ENCODE assay signal across 8 cellular contexts in the genomic region with DNA sequence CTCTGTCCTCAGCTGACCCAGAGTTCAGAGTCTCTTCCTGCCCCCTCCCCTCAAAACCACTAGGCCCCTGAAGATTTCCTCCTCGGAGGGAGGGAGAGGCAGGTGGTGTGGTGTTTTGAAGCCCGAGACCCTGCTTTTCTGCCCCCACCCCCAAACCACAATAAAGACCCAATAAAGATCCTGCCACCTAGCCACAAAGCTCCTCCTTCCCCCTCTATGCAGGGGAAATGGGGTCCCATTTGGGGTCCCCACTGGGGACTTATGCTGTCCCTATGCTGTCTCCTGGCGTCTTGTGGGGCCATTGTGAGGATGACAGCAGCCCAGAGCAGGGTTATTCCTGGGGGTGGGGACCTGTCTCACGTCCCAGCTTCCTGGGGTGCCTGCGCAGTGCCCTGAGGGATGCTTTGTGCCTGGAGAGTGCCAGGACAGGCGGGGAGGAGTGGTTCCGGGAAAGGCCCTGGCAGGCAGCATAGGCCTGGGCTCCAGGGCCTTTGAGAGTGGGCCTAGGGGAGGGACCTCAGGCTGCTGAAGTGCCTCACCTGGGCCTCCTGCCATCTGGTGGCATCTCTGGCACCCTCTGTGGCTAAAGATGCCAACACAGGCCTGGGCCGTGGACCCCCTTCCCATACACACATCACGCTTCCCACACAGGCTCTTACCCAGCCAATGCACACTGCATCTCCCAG. TPM values are rescaled to one million over a fixed set of nuclear protein-coding genes. Genes with fewer than 3 reads are reported as not detected.
A peak's percentile ranks its signal among the peaks of the same experiment; 100 is the strongest.
DNase-seq lines count a peak whose midpoint lies in the region; ATAC-seq and TF ChIP-seq lines count a peak whose summit lies in the region.

No MANE protein-coding gene starts in this region.

- peaks cover 94% of the 10 kb centered on the region for H3K4me1 ChIP-seq in body of pancreas
- peaks cover 53 to 92% of the 10 kb centered on the region in 2 donors for H3K4me1 ChIP-seq in left lung
- H3K4me1 ChIP-seq in testis = peaks cover 92% of the 10 kb centered on the region

- TF ChIP-seq CTCF in body of pancreas (IDR thresholded peaks at IDR 0.05) (peak in 1 of 7 experiments; percentile 10), left lung (IDR thresholded peaks at IDR 0.05) (no peak), testis (IDR thresholded peaks at IDR 0.05) (no peak)

- 72 to 83% methylated on average over 9 of the region's 9 CpGs for WGBS in body of pancreas, 2 donors
- WGBS in testis, 2 donors = 54 to 59% methylated on average over 7 to 9 of the region's 9 CpGs

- no peak for TF ChIP-seq POLR2A in body of pancreas (IDR thresholded peaks at IDR 0.05)
- TF ChIP-seq POLR2A in testis (IDR thresholded peaks at IDR 0.05) = no peak

- H3K4me3 ChIP-seq in body of pancreas (no peak overlapping the region), left lung (peak overlapping the region in 1 of 2 donors; percentile 38), testis (no peak overlapping the region)

- H3K36me3 ChIP-seq in body of pancreas (replicated peaks in 1 of 2; ENCODE audit: insufficient read depth in 1 of 2, low read depth in 2 of 2) (no peaks in the 10 kb centered on the region), left lung (no peaks in the 10 kb centered on the region), testis (ENCODE audit: low read depth, missing control alignments) (no peaks in the 10 kb centered on the region)

- ATAC-seq in body of pancreas (no peak), left lung (peak; percentile 23), GM18511 (IDR thresholded peaks at IDR 0.05; ENCODE audit: unreplicated experiment) (no peak)

- H3K9me3 ChIP-seq in body of pancreas = no peaks in the 10 kb centered on the region
- H3K9me3 ChIP-seq in left lung = no peaks in the 10 kb centered on the region
- H3K9me3 ChIP-seq in testis = no peaks in the 10 kb centered on the region

- peak; percentile 54 for DNase-seq in CMK (ENCODE audit: low read depth)
- DNase-seq in NCI-H2171 treated with DMSO at 0.1 percent for 48 hours (lab: John Stamatoyannopoulos, UW) = peak; percentile 52
- peak; percentile 37 to 61 (median 53) for DNase-seq in body of pancreas
- DNase-seq in left lung = peak; percentile 80 to 87
- peak; percentile 41 for DNase-seq in testis
- DNase-seq in NCI-H1105 (lab: John Stamatoyannopoulos, UW) = no peak
- DNase-seq in GM19238 (ENCODE audit: insufficient read length, low spot score) = no peak

- H3K27me3 ChIP-seq in body of pancreas (no peaks in the 10 kb centered on the region), left lung (no peaks in the 10 kb centered on the region), testis (no peaks in the 10 kb centered on the region)

- intact Hi-C loops in body of pancreas (cut with DNase I) (no loop called here), left lung (cut with DNase I) (loop anchor here in 1 of 2 donors (5.0 kb wide), 1 partner anchor 42 kb away; the partner anchor contains the start of gene FKBP5), testis (cut with DNase I; ENCODE audit: low total_unique reads) (loop anchor here (5.0 kb wide), 2 partner anchors 42 to 127 kb away; partner anchors contain the start of gene FKBP5)

- peak overlapping the region; percentile 99 to 100 (median 100) for H3K27ac ChIP-seq in body of pancreas
- peak overlapping the region; percentile 98 to 99 for H3K27ac ChIP-seq in left lung
- peak overlapping the region; percentile 97 to 98 for H3K27ac ChIP-seq in testis

RNA-seq across cellular contexts. Expression of gene ARMC12, which starts 8.0 kb away (rescaled TPM):
- total RNA-seq in body of pancreas = under 1 TPM in 1 of 2 donors, not detected in 1; 0.26 TPM
- under 1 TPM; 0.45 to 0.90 TPM for total RNA-seq in left lung
- total RNA-seq in testis = 100 to 1,000 TPM in 1 of 2 donors, 10 to 100 TPM in 1; 46.8 to 104 TPM
- 84.9 TPM for polyA plus RNA-seq in testis (ENCODE audit: insufficient read depth, low read depth, low replicate concordance)

RNA-seq across cellular contexts. Expression of gene FKBP5, which starts 40.1 kb away (rescaled TPM):
- total RNA-seq in body of pancreas = 100 to 1,000 TPM; 133 to 138 TPM
- total RNA-seq in left lung = 100 to 1,000 TPM; 114 to 139 TPM
- 100 to 1,000 TPM; 156 to 185 TPM for total RNA-seq in testis
- polyA plus RNA-seq in testis (ENCODE audit: insufficient read depth, low read depth, low replicate concordance) = 86.8 TPM

RNA-seq across cellular contexts. Expression of gene CLPSL2, which starts 47.6 kb away (rescaled TPM):
- total RNA-seq in body of pancreas (not detected), left lung (not detected), testis (not detected)
- not detected for polyA plus RNA-seq in testis (ENCODE audit: insufficient read depth, low read depth, low replicate concordance)

RNA-seq across cellular contexts. Expression of gene CLPSL1, which starts 52.0 kb away (rescaled TPM):
- total RNA-seq in body of pancreas (10 to 100 TPM in 1 of 2 donors, 1 to 10 TPM in 1; 7.8 to 11.9 TPM), left lung (not detected), testis (not detected)
- not detected for polyA plus RNA-seq in testis (ENCODE audit: insufficient read depth, low read depth, low replicate concordance)

Comparison
In these comparisons a context has a peak if more than half of its experiments do, and no peak if none do; other contexts are left out.
1. DNase-seq: peak in CMK (single experiment), NCI-H2171 treated with DMSO at 0.1 percent for 48 hours (single experiment), body of pancreas (4 of 4), left lung (2 of 2) and testis (single experiment); none in NCI-H1105 (single experiment) and GM19238 (single experiment).
2. RNA of gene ARMC12, which starts 8.0 kb away (total RNA-seq): 46.8 to 104 TPM in testis; 0.45 to 0.90 TPM in left lung and 0.26 TPM in body of pancreas; every median in the first group is over 10 times any median in the second.
3. Peak in every context shown above with its lines, with median percentiles within 50 percentile points of each other: H3K27ac ChIP-seq.